ENCODE assay signal across 1 cellular context in the genomic region with DNA sequence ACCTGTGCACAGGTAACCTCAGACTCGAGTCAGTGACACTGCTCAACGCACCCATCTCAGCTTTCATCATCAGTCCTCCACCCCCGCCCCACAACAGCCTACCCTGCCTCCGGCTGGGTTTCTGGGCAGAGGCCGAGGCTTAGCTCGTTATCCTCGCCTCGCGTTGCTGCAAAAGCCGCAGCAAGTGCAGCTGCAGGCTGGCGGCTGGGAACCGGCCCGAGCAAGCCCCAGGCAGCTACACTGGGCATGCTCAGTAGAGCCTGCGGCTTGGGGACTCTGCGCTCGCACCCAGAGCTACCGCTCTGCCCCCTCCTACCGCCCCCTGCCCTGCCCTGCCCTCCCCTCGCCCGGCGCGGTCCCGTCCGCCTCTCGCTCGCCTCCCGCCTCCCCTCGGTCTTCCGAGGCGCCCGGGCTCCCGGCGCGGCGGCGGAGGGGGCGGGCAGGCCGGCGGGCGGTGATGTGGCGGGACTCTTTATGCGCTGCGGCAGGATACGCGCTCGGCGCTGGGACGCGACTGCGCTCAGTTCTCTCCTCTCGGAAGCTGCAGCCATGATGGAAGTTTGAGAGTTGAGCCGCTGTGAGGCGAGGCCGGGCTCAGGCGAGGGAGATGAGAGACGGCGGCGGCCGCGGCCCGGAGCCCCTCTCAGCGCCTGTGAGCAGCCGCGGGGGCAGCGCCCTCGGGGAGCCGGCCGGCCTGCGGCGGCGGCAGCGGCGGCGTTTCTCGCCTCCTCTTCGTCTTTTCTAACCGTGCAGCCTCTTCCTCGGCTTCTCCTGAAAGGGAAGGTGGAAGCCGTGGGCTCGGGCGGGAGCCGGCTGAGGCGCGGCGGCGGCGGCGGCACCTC.
A peak's percentile ranks its signal among the peaks of the same experiment; 100 is the strongest.
TF ChIP-seq lines count a peak whose summit lies in the region.

A gene with protein sequence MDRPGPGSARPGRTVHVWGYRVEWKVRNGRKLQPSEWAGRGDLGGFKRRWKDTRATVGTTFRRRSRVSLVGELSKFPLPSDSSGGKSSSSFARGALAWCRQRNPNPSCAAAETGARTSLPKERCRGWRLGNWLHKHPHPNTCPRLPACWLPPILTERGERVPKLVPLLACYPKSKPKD (minus strand): TSS at position 432 of the 842 bp plus-strand sequence. CDS start 1,046 bp downstream, outside the sequence.
A gene (plus strand): TSS at position 524 of the 842 bp plus-strand sequence. CDS start 845 bp downstream, outside the sequence.

TF ChIP-seq in HepG2, 621 proteins besides CTCF, POLR2A, EP300 and RAD21 (continued from another document):
- TF ChIP-seq, protein P1, sequence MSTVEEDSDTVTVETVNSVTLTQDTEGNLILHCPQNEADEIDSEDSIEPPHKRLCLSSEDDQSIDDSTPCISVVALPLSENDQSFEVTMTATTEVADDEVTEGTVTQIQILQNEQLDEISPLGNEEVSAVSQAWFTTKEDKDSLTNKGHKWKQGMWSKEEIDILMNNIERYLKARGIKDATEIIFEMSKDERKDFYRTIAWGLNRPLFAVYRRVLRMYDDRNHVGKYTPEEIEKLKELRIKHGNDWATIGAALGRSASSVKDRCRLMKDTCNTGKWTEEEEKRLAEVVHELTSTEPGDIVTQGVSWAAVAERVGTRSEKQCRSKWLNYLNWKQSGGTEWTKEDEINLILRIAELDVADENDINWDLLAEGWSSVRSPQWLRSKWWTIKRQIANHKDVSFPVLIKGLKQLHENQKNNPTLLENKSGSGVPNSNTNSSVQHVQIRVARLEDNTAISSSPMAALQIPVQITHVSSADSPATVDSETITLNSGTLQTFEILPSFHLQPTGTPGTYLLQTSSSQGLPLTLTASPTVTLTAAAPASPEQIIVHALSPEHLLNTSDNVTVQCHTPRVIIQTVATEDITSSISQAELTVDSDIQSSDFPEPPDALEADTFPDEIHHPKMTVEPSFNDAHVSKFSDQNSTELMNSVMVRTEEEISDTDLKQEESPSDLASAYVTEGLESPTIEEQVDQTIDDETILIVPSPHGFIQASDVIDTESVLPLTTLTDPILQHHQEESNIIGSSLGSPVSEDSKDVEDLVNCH (CRISPR knock-in tag; IDR thresholded peaks at IDR 0.05) = no peak
- TF ChIP-seq ZNF678 (CRISPR knock-in tag; IDR thresholded peaks at IDR 0.05) (peak; percentile 84; the same call in 1 of the 2 replicates), NRL (CRISPR knock-in tag; IDR thresholded peaks at IDR 0.05; ENCODE audit: borderline replicate concordance) (peak; percentile 44; the same call in 1 of the 2 replicates), CEBPG (CRISPR knock-in tag; IDR thresholded peaks at IDR 0.05) (0 out of 2 replicates have a peak, but pooled peaks have one; percentile 42), CCAR2 (optimal IDR thresholded peaks at IDR 0.05; ENCODE audit: low read depth, low read length) (no peak), TCF7L2 (IDR thresholded peaks at IDR 0.05; ENCODE audit: low read depth, low read length) (no peak), NBN (conservative IDR thresholded peaks at IDR 0.05) (no peak), SP4 (CRISPR knock-in tag; IDR thresholded peaks at IDR 0.05) (peak; percentile 94), NFATC3 (CRISPR knock-in tag; IDR thresholded peaks at IDR 0.05) (no peak), EHMT2 (IDR thresholded peaks at IDR 0.05; ENCODE audit: borderline replicate concordance, low read depth, low read length) (no peak), ZNF20 (CRISPR knock-in tag; IDR thresholded peaks at IDR 0.05) (no peak), EEA1 (CRISPR knock-in tag; IDR thresholded peaks at IDR 0.05; ENCODE audit: borderline replicate concordance) (no peak; the same call in 1 of the 2 replicates), RFXAP (CRISPR knock-in tag; IDR thresholded peaks at IDR 0.05; ENCODE audit: borderline replicate concordance) (peak; percentile 68; the same call in 1 of the 2 replicates), DNMT1 (CRISPR knock-in tag; IDR thresholded peaks at IDR 0.05) (no peak; the same call in 1 of the 2 replicates), ZNF557 (CRISPR knock-in tag; IDR thresholded peaks at IDR 0.05) (no peak), ZNF335 (CRISPR knock-in tag; IDR thresholded peaks at IDR 0.05) (no peak), ZNF782 (CRISPR knock-in tag; IDR thresholded peaks at IDR 0.05; ENCODE audit: borderline replicate concordance) (peak; percentile 82; the same call in 1 of the 2 replicates), MEIS1 (CRISPR knock-in tag; IDR thresholded peaks at IDR 0.05; ENCODE audit: borderline replicate concordance) (no peak)
- TF ChIP-seq, protein P2, sequence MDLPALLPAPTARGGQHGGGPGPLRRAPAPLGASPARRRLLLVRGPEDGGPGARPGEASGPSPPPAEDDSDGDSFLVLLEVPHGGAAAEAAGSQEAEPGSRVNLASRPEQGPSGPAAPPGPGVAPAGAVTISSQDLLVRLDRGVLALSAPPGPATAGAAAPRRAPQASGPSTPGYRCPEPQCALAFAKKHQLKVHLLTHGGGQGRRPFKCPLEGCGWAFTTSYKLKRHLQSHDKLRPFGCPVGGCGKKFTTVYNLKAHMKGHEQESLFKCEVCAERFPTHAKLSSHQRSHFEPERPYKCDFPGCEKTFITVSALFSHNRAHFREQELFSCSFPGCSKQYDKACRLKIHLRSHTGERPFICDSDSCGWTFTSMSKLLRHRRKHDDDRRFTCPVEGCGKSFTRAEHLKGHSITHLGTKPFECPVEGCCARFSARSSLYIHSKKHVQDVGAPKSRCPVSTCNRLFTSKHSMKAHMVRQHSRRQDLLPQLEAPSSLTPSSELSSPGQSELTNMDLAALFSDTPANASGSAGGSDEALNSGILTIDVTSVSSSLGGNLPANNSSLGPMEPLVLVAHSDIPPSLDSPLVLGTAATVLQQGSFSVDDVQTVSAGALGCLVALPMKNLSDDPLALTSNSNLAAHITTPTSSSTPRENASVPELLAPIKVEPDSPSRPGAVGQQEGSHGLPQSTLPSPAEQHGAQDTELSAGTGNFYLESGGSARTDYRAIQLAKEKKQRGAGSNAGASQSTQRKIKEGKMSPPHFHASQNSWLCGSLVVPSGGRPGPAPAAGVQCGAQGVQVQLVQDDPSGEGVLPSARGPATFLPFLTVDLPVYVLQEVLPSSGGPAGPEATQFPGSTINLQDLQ (CRISPR knock-in tag; IDR thresholded peaks at IDR 0.05) = peak; percentile 91; the same call in 1 of the 2 replicates
